Comparison of ENCODE assay signal across 8 cellular contexts in genomic region chr15:41621200-41622193, GRCh38. TPM values are rescaled to one million over a fixed set of nuclear protein-coding genes. Genes with fewer than 3 reads are reported as not detected.
DNase-seq lines count a peak whose midpoint lies in the region; ATAC-seq and TF ChIP-seq lines count a peak whose summit lies in the region.

No MANE protein-coding gene starts in this region.

- no peaks in the 10 kb centered on the region for H4K20me1 ChIP-seq in BLaER1 treated with 17β-estradiol and CSF1 and Interleukin-3, amounts not matched to agents 10 nM and 100 nM
- no peaks in the 10 kb centered on the region for H4K20me1 ChIP-seq in OCI-LY7 (ENCODE audit: insufficient read depth, low read length)

- H3K27ac Mint-ChIP-seq in HFFc6 = peak overlapping the region; percentile 63

- peaks cover 17 to 31% (median 21%) of the 10 kb centered on the region in 11 experiments for H3K27me3 ChIP-seq in BLaER1 treated with 17β-estradiol and CSF1 and Interleukin-3, amounts not matched to agents 10 nM and 100 nM
- no peaks in the 10 kb centered on the region for H3K27me3 ChIP-seq in colonic mucosa

- no TSS peak for BruUV-seq in OCI-LY7 (replicated peaks; lab: Mats Ljungman, UMichigan)

- intact Hi-C loops in colonic mucosa (cut with DNase I) = no loop called here
- intact Hi-C loops in left colon (cut with DNase I, micrococcal nuclease) = no loop called here
- intact Hi-C loops in OCI-LY7 (cut with micrococcal nuclease; ENCODE audit: unreplicated experiment) = no loop called here

- H3K9me2 ChIP-seq in OCI-LY7 (ENCODE audit: insufficient read depth, low read length) = no peaks in the 10 kb centered on the region

- H3K36me3 ChIP-seq in BLaER1 treated with 17β-estradiol and CSF1 and Interleukin-3, amounts not matched to agents 10 nM and 100 nM = no peaks in the 10 kb centered on the region
- H3K36me3 ChIP-seq in colonic mucosa (no peaks in the 10 kb centered on the region), OCI-LY7 (ENCODE audit: insufficient read depth, low read length) (no peaks in the 10 kb centered on the region)

- DNase-seq in HFFc6 (peak; percentile 60), NCI-H510A (lab: John Stamatoyannopoulos, UW) (peak; percentile 75), colonic mucosa (peak; percentile 83), left colon (peak; percentile 75 to 79), OCI-LY7 (ENCODE audit: low spot score) (no peak)
- peak; percentile 68 for DNase-seq in activated CD4-positive, alpha-beta T cell treated with anti-CD3 and anti-CD28 coated beads, Interleukin-2, amount 50 U/mL, for 1 hour
- DNase-seq in stimulated activated CD4-positive, alpha-beta T cell treated with anti-CD3 and anti-CD28 coated beads, Interleukin-15, amount 100 ng/mL, for 24 hours = peak; percentile 85

- H3K4me1 Mint-ChIP-seq in HFFc6 (ENCODE audit: low read depth) = peaks cover 6% of the 10 kb centered on the region

- H3K9me3 Mint-ChIP-seq in HFFc6 = peaks cover 4% of the 10 kb centered on the region; the same call in 1 of the 2 replicates

- H3K79me2 ChIP-seq in OCI-LY7 (ENCODE audit: insufficient read depth, low read depth, low read length) = no peaks in the 10 kb centered on the region

- no peaks in the 10 kb centered on the region for H3K36me3 Mint-ChIP-seq in HFFc6 (ENCODE audit: low read depth)

- peak; percentile 91 for ATAC-seq in left colon

- TF ChIP-seq CTCF in HFFc6 (IDR thresholded peaks at IDR 0.05) (no peak), colonic mucosa (IDR thresholded peaks at IDR 0.05) (no peak), OCI-LY7 (conservative IDR thresholded peaks at IDR 0.05; ENCODE audit: low read length) (no peak)

- H3K27me3 Mint-ChIP-seq in HFFc6 (ENCODE audit: insufficient read depth) = peaks cover 3% of the 10 kb centered on the region

- POLR2A ChIA-PET in OCI-LY7 (lab: Charles Lee) = no interaction called here

- H3K9ac ChIP-seq in BLaER1 treated with 17β-estradiol and CSF1 and Interleukin-3, amounts not matched to agents 10 nM and 100 nM = peak overlapping the region in 3 of 11 experiments; percentile 11 to 55 (median 33); a peak in 3 of 22 replicates
- H3K9ac ChIP-seq in colonic mucosa (ENCODE audit: low read depth in 2 of 2, low read length in 2 of 2) = peak overlapping the region; percentile 48 to 72

- H3K4me2 ChIP-seq in BLaER1 treated with 17β-estradiol and CSF1 and Interleukin-3, amounts not matched to agents 10 nM and 100 nM = peak overlapping the region; percentile 74 to 91 (median 82)
- no peak overlapping the region for H3K4me2 ChIP-seq in OCI-LY7 (ENCODE audit: low read length)

- peak overlapping the region; percentile 37 to 68 (median 54) for H3K4me3 ChIP-seq in BLaER1 treated with 17β-estradiol and CSF1 and Interleukin-3, amounts not matched to agents 10 nM and 100 nM
- H3K4me3 ChIP-seq in colonic mucosa = peak overlapping the region; percentile 63
- no peak overlapping the region for H3K4me3 ChIP-seq in OCI-LY7 (ENCODE audit: low read depth, low read length, poor library complexity, severe bottlenecking)

- H3K4me3 Mint-ChIP-seq in HFFc6 = peak overlapping the region; percentile 85

- no peak overlapping the region; a peak in 1 of 22 replicates for H3K27ac ChIP-seq in BLaER1 treated with 17β-estradiol and CSF1 and Interleukin-3, amounts not matched to agents 10 nM and 100 nM
- peak overlapping the region; percentile 47 for H3K27ac ChIP-seq in colonic mucosa
- no peak overlapping the region for H3K27ac ChIP-seq in OCI-LY7 (ENCODE audit: low read depth, low read length, poor library complexity, severe bottlenecking)

- no peak overlapping the region for H2AFZ ChIP-seq in OCI-LY7 (ENCODE audit: low read length)

- H3K9me3 ChIP-seq in BLaER1 treated with 17β-estradiol and CSF1 and Interleukin-3, amounts not matched to agents 10 nM and 100 nM (replicated peaks in 1 of 11) = peaks cover 3 to 25% (median 20%) of the 10 kb centered on the region in 11 experiments; a peak in 21 of 22 replicates
- H3K9me3 ChIP-seq in colonic mucosa (no peaks in the 10 kb centered on the region), OCI-LY7 (ENCODE audit: low read length) (no peaks in the 10 kb centered on the region)

- peaks cover 0 to 11% (median 8%) of the 10 kb centered on the region in 10 experiments; a peak in 10 of 20 replicates for H3K4me1 ChIP-seq in BLaER1 treated with 17β-estradiol and CSF1 and Interleukin-3, amounts not matched to agents 10 nM and 100 nM
- H3K4me1 ChIP-seq in colonic mucosa = peaks cover 3% of the 10 kb centered on the region
- no peaks in the 10 kb centered on the region for H3K4me1 ChIP-seq in OCI-LY7 (ENCODE audit: insufficient read depth, low read length, poor library complexity, severe bottlenecking)

- CTCF ChIA-PET in OCI-LY7 (lab: Charles Lee; ENCODE audit: unreplicated experiment) = no interaction called here

RNA-seq across cellular contexts. Expression of gene MGA, which starts 38.7 kb away (rescaled TPM):
- total RNA-seq in HFFc6 (2021; fragmentation: NEBNext Ultra II Directional; extraction: Animal tissue kit (Norgen Biotek cat#: 25700)) = 10 to 100 TPM; 11.8 to 16.6 (median 15.3) TPM
- 10 to 100 TPM; 21.8 to 25.8 TPM for total RNA-seq in colonic mucosa
- total RNA-seq in left colon = 10 to 100 TPM; 26.9 to 28.2 TPM
- total RNA-seq in OCI-LY7 (2014; rRNA removed; shearing (Covaris generic)) = 48.8 and 60.1 TPM in 2 replicates
- 59.1 and 59.2 TPM in 2 replicates for total RNA-seq in OCI-LY7 (2022)
